ENCODE assay signal across 8 cellular contexts in genomic region chr10:102853944-102854694, GRCh38. TPM values are rescaled to one million over a fixed set of nuclear protein-coding genes. Genes with fewer than 3 reads are reported as not detected.
A peak's percentile ranks its signal among the peaks of the same experiment; 100 is the strongest.
DNase-seq lines count a peak whose midpoint lies in the region; TF ChIP-seq lines count a peak whose summit lies in the region.

A gene with protein sequence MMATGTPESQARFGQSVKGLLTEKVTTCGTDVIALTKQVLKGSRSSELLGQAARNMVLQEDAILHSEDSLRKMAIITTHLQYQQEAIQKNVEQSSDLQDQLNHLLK (plus strand): TSS chr10:102854259. CDS start chr10:102854287, 28 bp downstream.

- peak within 1 kb of the TSS; percentile 88 for H3K18ac ChIP-seq in H9 (ENCODE audit: insufficient read length, low read depth, low read length)

- H3K27me3 Mint-ChIP-seq in H9 (ENCODE audit: low read depth) (no peaks in the 10 kb centered on the region), neural crest cell (ENCODE audit: low read depth) (no peaks in the 10 kb centered on the region)

- no peak within 1 kb of the TSS for H2BK5ac ChIP-seq in H9 (ENCODE audit: insufficient read length, low read length)

- no peaks in the 10 kb centered on the region for H3K9me3 ChIP-seq in H9 (ENCODE audit: control insufficient read depth, low read depth, low read length)
- no peaks in the 10 kb centered on the region for H3K9me3 ChIP-seq in MG63
- H3K9me3 ChIP-seq in stomach smooth muscle (ENCODE audit: control insufficient read depth in 2 of 2, low read length in 2 of 2), result no peaks in the 10 kb centered on the region

- H3K36me3 ChIP-seq in MG63 (no peaks in the 10 kb centered on the region), stomach smooth muscle (ENCODE audit: control insufficient read depth in 2 of 2, insufficient read depth in 2 of 2, low read length in 2 of 2) (no peaks in the 10 kb centered on the region)

- no peak within 1 kb of the TSS for H2BK15ac ChIP-seq in H9 (ENCODE audit: low read depth, low read length)

- H4K20me1 ChIP-seq in H9 (ENCODE audit: control insufficient read depth, insufficient read depth, insufficient read length), result no peaks in the 10 kb centered on the region

- H2AFZ ChIP-seq in H9 (ENCODE audit: low read length), result peak within 1 kb of the TSS; percentile 12

- H4K8ac ChIP-seq in H9 (replicated peaks; ENCODE audit: insufficient read length, low read depth, low read length), result no peak within 1 kb of the TSS

- H3K79me1 ChIP-seq in H9 (ENCODE audit: insufficient read depth, low read depth, low read length, poor library complexity, severe bottlenecking), result no peaks in the 10 kb centered on the region

- no peak for TF ChIP-seq CTCF in H9 (conservative IDR thresholded peaks at IDR 0.05)
- TF ChIP-seq CTCF in foreskin fibroblast (IDR thresholded peaks at IDR 0.05; ENCODE audit: low read depth, low read length), result no peak
- no peak for TF ChIP-seq CTCF in neural crest cell (conservative IDR thresholded peaks at IDR 0.05)

- H3K27me3 ChIP-seq in H9 (ENCODE audit: insufficient read depth, low read length) (no peaks in the 10 kb centered on the region), MG63 (no peaks in the 10 kb centered on the region), stomach smooth muscle (ENCODE audit: control insufficient read depth in 1 of 2, insufficient read depth in 2 of 2, low read length in 2 of 2) (no peaks in the 10 kb centered on the region)

- H2AK5ac ChIP-seq in H9 (ENCODE audit: insufficient read length, low read length), result no peak within 1 kb of the TSS

- H3K4me3 Mint-ChIP-seq in H9 (peak within 1 kb of the TSS; percentile 95 to 96), neural crest cell (peak within 1 kb of the TSS; percentile 98)

- H3K4me1 Mint-ChIP-seq in H9 (peaks cover 19 to 22% of the 10 kb centered on the region in 2 experiments), neural crest cell (peaks cover 27% of the 10 kb centered on the region)

- peak within 1 kb of the TSS; percentile 72 for H3K4me3 ChIP-seq in MG63
- peak within 1 kb of the TSS; percentile 78 to 92 for H3K4me3 ChIP-seq in foreskin fibroblast (ENCODE audit: low read depth in 1 of 2, low read length in 2 of 2)
- peak within 1 kb of the TSS; percentile 100 for H3K4me3 ChIP-seq in stomach smooth muscle (ENCODE audit: low read length in 2 of 2)

- no peak within 1 kb of the TSS for H3K23ac ChIP-seq in H9 (ENCODE audit: insufficient read length, low read depth, low read length)

- H2BK20ac ChIP-seq in H9 (ENCODE audit: low read depth, low read length, poor library complexity, severe bottlenecking), result no peak within 1 kb of the TSS

- H3K9me3 Mint-ChIP-seq in H9 (no peaks in the 10 kb centered on the region; a peak in 1 of 5 replicates), neural crest cell (no peaks in the 10 kb centered on the region)

- H3K14ac ChIP-seq in H9 (ENCODE audit: insufficient read depth, low read length), result peak within 1 kb of the TSS; percentile 91

- H2BK120ac ChIP-seq in H9 (ENCODE audit: low read depth, low read length, poor library complexity, severe bottlenecking), result no peak within 1 kb of the TSS

- no peak within 1 kb of the TSS for H3K56ac ChIP-seq in H9 (ENCODE audit: insufficient read length, low read depth, low read length)

- no peaks in the 10 kb centered on the region for H3K36me3 Mint-ChIP-seq in H9 (ENCODE audit: insufficient read depth in 1 of 3, low read depth in 3 of 3)
- no peaks in the 10 kb centered on the region for H3K36me3 Mint-ChIP-seq in neural crest cell (ENCODE audit: low read depth)

- no peak within 1 kb of the TSS for H4K91ac ChIP-seq in H9 (ENCODE audit: insufficient read length, low read depth, low read length)

- peak; percentile 97 for DNase-seq in ELR (ENCODE audit: low read depth)
- peak; percentile 99 for DNase-seq in H9
- DNase-seq in MG63, result peak; percentile 96
- peak; percentile 97 for DNase-seq in SHP77 treated with DMSO at 0.1 percent for 48 hours (lab: John Stamatoyannopoulos, UW)
- peak; percentile 82 for DNase-seq in activated gamma-delta T cell treated with Interleukin-2 at 50 U/mL for 16 hours
- DNase-seq in foreskin fibroblast, result peak; percentile 96 to 98
- peak; percentile 81 for DNase-seq in neural crest cell (ENCODE audit: low read depth, low spot score)

- peak within 1 kb of the TSS; percentile 39 for H3K4me2 ChIP-seq in H9 (ENCODE audit: insufficient read depth, insufficient read length, low read length)

- peak within 1 kb of the TSS; percentile 13 for H3K27ac ChIP-seq in H9 (ENCODE audit: insufficient read length, low read depth, low read length)
- H3K27ac ChIP-seq in stomach smooth muscle (ENCODE audit: low read length), result peak within 1 kb of the TSS; percentile 97

- H4K5ac ChIP-seq in H9 (ENCODE audit: insufficient read length, low read depth, low read length), result no peak within 1 kb of the TSS

- H3K9ac ChIP-seq in H9 (ENCODE audit: extremely low read depth, insufficient read length, low read length) (peak within 1 kb of the TSS; percentile 87), stomach smooth muscle (ENCODE audit: low read length in 2 of 2) (peak within 1 kb of the TSS; percentile 98 to 100)

- no CpG with 5 or more reads among the region's 41 CpGs for WGBS in H9 (ENCODE audit: extremely low coverage, insufficient read length, low lambda C conversion rate)

- H3T11ph ChIP-seq in H9 (ENCODE audit: low read length), result no peak within 1 kb of the TSS

- H3K27ac Mint-ChIP-seq in H9, result peak within 1 kb of the TSS; percentile 99
- peak within 1 kb of the TSS; percentile 99 for H3K27ac Mint-ChIP-seq in neural crest cell (ENCODE audit: unreplicated experiment)

- no peak within 1 kb of the TSS for H2BK12ac ChIP-seq in H9 (ENCODE audit: insufficient read length, low read depth, low read length)

- H3K23me2 ChIP-seq in H9 (ENCODE audit: insufficient read length, low read depth, low read length, poor library complexity, severe bottlenecking), result no peaks in the 10 kb centered on the region

- no peaks in the 10 kb centered on the region for H3K79me2 ChIP-seq in H9 (ENCODE audit: insufficient read depth, low read length)

- no peak within 1 kb of the TSS for H3K4ac ChIP-seq in H9 (ENCODE audit: low read depth, low read length)

- no peaks in the 10 kb centered on the region for H3K4me1 ChIP-seq in H9 (ENCODE audit: insufficient read depth, low read length)
- peaks cover 4% of the 10 kb centered on the region for H3K4me1 ChIP-seq in stomach smooth muscle (ENCODE audit: control insufficient read depth, insufficient read depth, low read length)

RNA-seq across cellular contexts. Expression of the gene that starts here (rescaled TPM):
- total RNA-seq in H9 (2021) (6.5 and 7.0 TPM in 2 replicates), neural crest cell (13.1 and 17.3 TPM in 2 replicates)
- total RNA-seq in MG63 (2014; rRNA removed; shearing (Covaris generic); ENCODE audit: low replicate concordance), result 26.3 and 43.9 TPM in 2 replicates

Comparison
In these comparisons a context has a peak if more than half of its experiments do, and no peak if none do; other contexts are left out.
1. Peak in every context shown above with its lines: DNase-seq, H3K4me3 ChIP-seq and H3K27ac ChIP-seq.